Comparison of ENCODE assay signal across 11 cellular contexts in the genomic region with DNA sequence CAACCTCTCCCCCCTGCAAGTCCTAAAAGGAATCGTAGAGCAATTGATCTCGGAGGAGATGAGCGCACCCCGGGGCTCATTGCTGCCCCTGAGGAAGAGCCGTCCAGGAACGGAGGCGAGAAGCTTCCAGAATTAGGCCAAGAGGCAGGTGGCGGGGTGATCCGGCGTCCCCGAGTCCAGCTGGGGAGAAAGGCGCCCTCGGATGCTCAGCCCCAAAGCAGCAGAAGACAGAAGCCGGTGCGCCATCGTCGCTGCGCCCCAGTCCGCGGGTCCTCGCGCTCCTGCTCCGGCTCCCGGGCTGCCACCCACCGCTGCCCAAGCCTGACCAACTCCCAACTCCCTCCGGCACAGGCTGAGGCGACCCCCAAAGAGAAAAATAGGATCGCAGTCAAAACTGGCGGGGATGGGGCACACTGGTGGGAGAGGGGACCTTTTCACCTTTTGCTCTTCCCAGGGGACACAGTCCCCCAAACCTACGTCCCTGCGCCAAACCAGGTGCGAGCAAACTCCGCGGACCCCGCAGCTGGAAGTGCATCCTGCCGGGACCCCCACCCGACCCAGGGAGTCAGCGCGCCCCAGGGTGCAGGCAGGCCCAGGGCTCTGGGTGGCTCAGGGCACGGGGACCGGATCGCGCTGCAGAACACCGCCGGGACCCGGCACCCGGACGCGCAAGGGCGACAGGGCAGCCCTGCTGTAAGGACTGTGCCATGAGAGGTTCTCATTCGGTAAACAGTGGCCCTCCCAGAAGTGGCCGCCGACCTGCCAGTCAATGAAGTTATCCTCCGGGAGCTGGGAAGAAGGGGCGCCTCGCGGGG. TPM values are rescaled to one million over a fixed set of nuclear protein-coding genes. Genes with fewer than 3 reads are reported as not detected.
A peak's percentile ranks its signal among the peaks of the same experiment; 100 is the strongest.
DNase-seq lines count a peak whose midpoint lies in the region; ATAC-seq, FAIRE-seq and TF ChIP-seq lines count a peak whose summit lies in the region.
"Had no signal": no experiment of that assay in that cellular context is flagged by ENCODE, and none has a peak within 500 bp of the region (broad histone marks: within the 10 kb centered on the region; RNA-seq: fewer than 3 reads in every experiment).

No MANE protein-coding gene starts in this region.

- ATAC-seq in HG02885 (IDR thresholded peaks at IDR 0.05; ENCODE audit: poor library complexity, unreplicated experiment) = no peak
- ATAC-seq: stimulated activated effector memory CD8-positive, alpha-beta T cell treated with anti-CD3 and anti-CD28 coated beads, Interleukin-12 subunit alpha, Interleukin-12 subunit beta, amount 100 ng/mL, for 72 hours had no signal

- H4K20me1 ChIP-seq in endothelial cell of umbilical vein (replicated peaks; ENCODE audit: control insufficient read depth, extremely low read depth, insufficient read depth, low read length) = no peaks in the 10 kb centered on the region

- no peaks in the 10 kb centered on the region for H3K4me1 Mint-ChIP-seq in activated CD4-positive, alpha-beta memory T cell treated with anti-CD3 and anti-CD28 coated beads, Interleukin-2, amount 10 ng/mL, durations not matched to agents 7 days and 5 days
- H3K4me1 Mint-ChIP-seq: stimulated activated effector memory CD8-positive, alpha-beta T cell treated with anti-CD3 and anti-CD28 coated beads, Interleukin-12 subunit alpha, Interleukin-12 subunit beta, amount 100 ng/mL, for 72 hours had no signal

- peaks cover 37% of the 10 kb centered on the region for H3K27me3 Mint-ChIP-seq in activated CD4-positive, alpha-beta memory T cell treated with anti-CD3 and anti-CD28 coated beads, Interleukin-2, amount 10 ng/mL, durations not matched to agents 7 days and 5 days

- dilution Hi-C loops in endothelial cell of umbilical vein (cut with MboI; ENCODE audit: extremely low pct_ligation_motif_present, low sequenced_read_pairs) = no loop called here

- CTCF ChIA-PET in endothelial cell of umbilical vein (lab: Charles Lee) = interaction anchor here (0.9 to 8.3 kb wide), 6 partner anchors 10 to 808 kb away, joined by 4 to 154 read pairs (median 5); no protein-coding TSS in a partner anchor
- CTCF ChIA-PET in activated CD4-positive, alpha-beta memory T cell treated with anti-CD3 and anti-CD28 coated beads, Interleukin-2, amount 10 ng/mL, durations not matched to agents 7 days and 5 days (lab: Charles Lee) = interaction anchor here (0.7 kb wide), 1 partner anchor 14 kb away, joined by 3 read pairs; no protein-coding TSS in a partner anchor

- intact Hi-C loops in endothelial cell of umbilical vein (cut with micrococcal nuclease) = loop anchor here (5.0 kb wide), 2 partner anchors 446 to 1606 kb away; no protein-coding TSS in a partner anchor

- no peak for TF ChIP-seq CTCF in endothelial cell of umbilical vein (IDR thresholded peaks at IDR 0.05; ENCODE audit: extremely low read depth in 1 of 2, insufficient read depth in 1 of 2, low read depth in 1 of 2, low read length in 2 of 2)

- 6% methylated on average over 57 of the region's 57 CpGs for WGBS in urinary bladder

- H3K27ac Mint-ChIP-seq in activated CD4-positive, alpha-beta memory T cell treated with anti-CD3 and anti-CD28 coated beads, Interleukin-2, amount 10 ng/mL, durations not matched to agents 7 days and 5 days = no peak overlapping the region
- H3K27ac Mint-ChIP-seq: stimulated activated effector memory CD8-positive, alpha-beta T cell treated with anti-CD3 and anti-CD28 coated beads, Interleukin-12 subunit alpha, Interleukin-12 subunit beta, amount 100 ng/mL, for 72 hours had no signal

- H3K36me3 Mint-ChIP-seq in activated CD4-positive, alpha-beta memory T cell treated with anti-CD3 and anti-CD28 coated beads, Interleukin-2, amount 10 ng/mL, durations not matched to agents 7 days and 5 days (ENCODE audit: low read depth) = no peaks in the 10 kb centered on the region
- H3K36me3 Mint-ChIP-seq: stimulated activated effector memory CD8-positive, alpha-beta T cell treated with anti-CD3 and anti-CD28 coated beads, Interleukin-12 subunit alpha, Interleukin-12 subunit beta, amount 100 ng/mL, for 72 hours had no signal

- no TSS peak for BruUV-seq in endothelial cell of umbilical vein (replicated peaks; lab: Mats Ljungman, UMichigan)

- H3K27me3 ChIP-seq in endothelial cell of umbilical vein (ENCODE audit: control insufficient read depth in 2 of 2, insufficient read depth in 2 of 2, low read length in 2 of 2) (peaks cover 57 to 68% of the 10 kb centered on the region in 2 experiments), muscle layer of colon (ENCODE audit: control insufficient read depth in 1 of 2, insufficient read depth in 2 of 2, low read length in 2 of 2) (peaks cover 0 to 4% of the 10 kb centered on the region in 2 donors)

- no peak overlapping the region for H3K9ac ChIP-seq in endothelial cell of umbilical vein (replicated peaks; ENCODE audit: extremely low read depth, insufficient read depth, low read length)
- H3K9ac ChIP-seq in muscle layer of colon (ENCODE audit: low read length) = peak overlapping the region; percentile 51

- no peaks in the 10 kb centered on the region for H3K9me1 ChIP-seq in endothelial cell of umbilical vein (replicated peaks; ENCODE audit: control insufficient read depth, extremely low read depth, insufficient read depth, low read length)

- no peak for TF ChIP-seq POLR2A in endothelial cell of umbilical vein (IDR thresholded peaks at IDR 0.05; ENCODE audit: low read depth, low read length)

- H3K9me3 ChIP-seq in endothelial cell of umbilical vein (replicated peaks; ENCODE audit: control insufficient read depth, insufficient read depth, low read length) (no peaks in the 10 kb centered on the region), muscle layer of colon (ENCODE audit: low read length) (no peaks in the 10 kb centered on the region)

- DNase-seq in NCI-H748 (lab: John Stamatoyannopoulos, UW; ENCODE audit: unreplicated experiment) = peak; percentile 34
- no peak for DNase-seq in NCI-H748 treated with DMSO at 0.1 percent for 48 hours (lab: John Stamatoyannopoulos, UW)
- DNase-seq in endothelial cell of umbilical vein (ENCODE audit: low read depth, low spot score) = no peak
- DNase-seq in mucosa of gallbladder (ENCODE audit: low spot score) = no peak
- DNase-seq in activated CD4-positive, alpha-beta memory T cell treated with anti-CD3 and anti-CD28 coated beads, Interleukin-2, amount 10 ng/mL, durations not matched to agents 7 days and 5 days = no peak
- DNase-seq: activated naive CD4-positive, alpha-beta T cell treated with Interleukin-2 at 50 U/mL for 16 hours had no signal

- FAIRE-seq in endothelial cell of umbilical vein (lab: Jason Lieb, UNC) = no peak
- FAIRE-seq: HTR-8/SVneo had no signal

- H3K4me2 ChIP-seq in endothelial cell of umbilical vein (ENCODE audit: insufficient read depth, low read length) = no peak overlapping the region

- no peaks in the 10 kb centered on the region for H3K36me3 ChIP-seq in endothelial cell of umbilical vein (ENCODE audit: control insufficient read depth in 2 of 2, extremely low read depth in 1 of 2, insufficient read depth in 2 of 2, low read length in 2 of 2)
- no peaks in the 10 kb centered on the region for H3K36me3 ChIP-seq in muscle layer of colon (ENCODE audit: insufficient read depth, low read length)
- no peaks in the 10 kb centered on the region for H3K36me3 ChIP-seq in urinary bladder (ENCODE audit: insufficient read depth)

- H3K4me3 Mint-ChIP-seq in activated CD4-positive, alpha-beta memory T cell treated with anti-CD3 and anti-CD28 coated beads, Interleukin-2, amount 10 ng/mL, durations not matched to agents 7 days and 5 days = no peak overlapping the region
- H3K4me3 Mint-ChIP-seq: stimulated activated effector memory CD8-positive, alpha-beta T cell treated with anti-CD3 and anti-CD28 coated beads, Interleukin-12 subunit alpha, Interleukin-12 subunit beta, amount 100 ng/mL, for 72 hours had no signal

- no peak overlapping the region for H3K27ac ChIP-seq in endothelial cell of umbilical vein (ENCODE audit: insufficient read depth, low read depth, low read length)
- H3K27ac ChIP-seq in muscle layer of colon (ENCODE audit: low read depth, low read length) = peak overlapping the region; percentile 86
- H3K27ac ChIP-seq in urinary bladder (ENCODE audit: low read depth) = peak overlapping the region; percentile 1

- POLR2A ChIA-PET in endothelial cell of umbilical vein (lab: Charles Lee) = interaction anchor here (0.6 kb wide), 1 partner anchor 1492 kb away, joined by 4 read pairs; no protein-coding TSS in a partner anchor
- POLR2A ChIA-PET in activated CD4-positive, alpha-beta memory T cell treated with anti-CD3 and anti-CD28 coated beads, Interleukin-2, amount 10 ng/mL, durations not matched to agents 7 days and 5 days (lab: Charles Lee) = no interaction called here

- no peaks in the 10 kb centered on the region for H3K9me3 Mint-ChIP-seq in activated CD4-positive, alpha-beta memory T cell treated with anti-CD3 and anti-CD28 coated beads, Interleukin-2, amount 10 ng/mL, durations not matched to agents 7 days and 5 days

- H3K4me1 ChIP-seq in endothelial cell of umbilical vein (ENCODE audit: control insufficient read depth, extremely low read depth, insufficient read depth, low read length) = peaks cover 5% of the 10 kb centered on the region
- peaks cover 28% of the 10 kb centered on the region for H3K4me1 ChIP-seq in muscle layer of colon (ENCODE audit: insufficient read depth, low read length)
- no peaks in the 10 kb centered on the region for H3K4me1 ChIP-seq in urinary bladder (ENCODE audit: insufficient read depth)

- H3K79me2 ChIP-seq in endothelial cell of umbilical vein (ENCODE audit: control insufficient read depth, insufficient read depth, low read length) = no peaks in the 10 kb centered on the region

- H2AFZ ChIP-seq in endothelial cell of umbilical vein (ENCODE audit: low read depth, low read length) = no peak overlapping the region

- no peak overlapping the region for H3K4me3 ChIP-seq in endothelial cell of umbilical vein (replicated peaks in 1 of 3; ENCODE audit: insufficient read depth in 1 of 3, low read depth in 1 of 3, low read length in 3 of 3)
- H3K4me3 ChIP-seq in muscle layer of colon (ENCODE audit: low read depth in 1 of 2, low read length in 2 of 2) = peak overlapping the region; percentile 69 to 75
- peak overlapping the region; percentile 34 for H3K4me3 ChIP-seq in urinary bladder (ENCODE audit: low read depth, low read length)

RNA-seq across cellular contexts. Expression of gene MEIS1, which starts 8.5 kb away (rescaled TPM):
- total RNA-seq in endothelial cell of umbilical vein (26.3 and 26.5 TPM in 2 replicates), urinary bladder (213 TPM), mucosa of gallbladder (61.8 TPM)
- polyA plus RNA-seq in endothelial cell of umbilical vein (8.1 and 10.0 TPM in 2 replicates), urinary bladder (46.5 TPM)
- polyA plus RNA-seq in endothelial cell of umbilical vein (2011; cell fraction: cytosol; rRNA removed) = 6.5 and 7.9 TPM in 2 replicates
- 26.3 and 33.4 TPM in 2 replicates for polyA plus RNA-seq in endothelial cell of umbilical vein (2011; cell fraction: nucleus; rRNA removed)
- polyA plus RNA-seq in endothelial cell of umbilical vein (2012) = 6.4 and 7.9 TPM in 2 replicates
- polyA minus RNA-seq in endothelial cell of umbilical vein = 28.1 and 34.9 TPM in 2 replicates
- polyA minus RNA-seq in endothelial cell of umbilical vein (2011; cell fraction: cytosol; rRNA and poly(A)+ RNA removed) = 10.3 TPM
- 49.7 and 53.7 TPM in 2 replicates for polyA minus RNA-seq in endothelial cell of umbilical vein (2011; cell fraction: nucleus; rRNA and poly(A)+ RNA removed)
- not detected for total RNA-seq in activated CD4-positive, alpha-beta memory T cell treated with anti-CD3 and anti-CD28 coated beads, Interleukin-2, amount 10 ng/mL, durations not matched to agents 7 days and 5 days

Comparison
In these comparisons a context has a peak if more than half of its experiments do, and no peak if none do; other contexts are left out.
1. H3K4me3 ChIP-seq: peak in muscle layer of colon (2 of 2) and urinary bladder (single experiment); none in endothelial cell of umbilical vein (0 of 3).
2. RNA of gene MEIS1, which starts 8.5 kb away (total RNA-seq): 213 TPM in urinary bladder (single experiment), 61.8 TPM in mucosa of gallbladder (single experiment) and 26.3 to 26.5 TPM in endothelial cell of umbilical vein; not detected in activated CD4-positive, alpha-beta memory T cell treated with anti-CD3 and anti-CD28 coated beads, Interleukin-2, amount 10 ng/mL, durations not matched to agents 7 days and 5 days; every median in the first group is over 10 times any median in the second.